ENCODE assay signal across 26 cellular contexts in the genomic region with DNA sequence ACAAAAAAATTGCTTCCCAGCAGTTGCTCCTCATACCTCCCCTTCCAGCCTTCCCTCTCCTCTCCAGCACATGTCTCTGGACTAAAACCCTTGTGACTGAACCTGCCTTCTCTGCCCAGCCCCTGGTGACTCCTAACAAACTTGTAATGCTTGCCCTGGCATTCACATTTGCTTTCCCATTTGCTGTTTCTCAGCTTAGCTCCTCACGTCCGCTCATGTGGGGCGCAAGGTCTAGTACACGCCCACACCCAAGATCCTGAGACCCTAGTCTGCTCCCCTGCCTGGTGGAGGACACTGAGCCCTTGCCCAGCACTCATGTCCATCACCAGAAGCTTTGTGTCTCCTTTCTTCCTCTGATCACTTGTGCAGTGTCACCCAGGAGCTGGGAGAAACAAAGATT. TPM values are rescaled to one million over a fixed set of nuclear protein-coding genes. Genes with fewer than 3 reads are reported as not detected.
DNase-seq lines count a peak whose midpoint lies in the region; ATAC-seq, FAIRE-seq and TF ChIP-seq lines count a peak whose summit lies in the region.
"Had no signal": no experiment of that assay in that cellular context is flagged by ENCODE, and none has a peak within 500 bp of the region (broad histone marks: within the 10 kb centered on the region; RNA-seq: fewer than 3 reads in every experiment).

No MANE protein-coding gene starts in this region.

- H3K4me2 ChIP-seq in neural progenitor cell, result no peak overlapping the region
- H3K4me2 ChIP-seq: A549; BLaER1 treated with 17β-estradiol and CSF1 and Interleukin-3, amounts not matched to agents 10 nM and 100 nM had no signal

- peaks cover 37% of the 10 kb centered on the region for H3K27me3 Mint-ChIP-seq in activated naive CD8-positive, alpha-beta T cell treated with anti-CD3 and anti-CD28 coated beads, Interleukin-2, amount 10 ng/mL, durations not matched to agents 7 days and 5 days
- H3K27me3 Mint-ChIP-seq in activated naive CD8-positive, alpha-beta T cell treated with anti-CD3 and anti-CD28 coated beads for 36 hours, result peaks cover 31% of the 10 kb centered on the region
- peaks cover 22% of the 10 kb centered on the region for H3K27me3 Mint-ChIP-seq in neural progenitor cell (ENCODE audit: insufficient read depth, low read depth)

- no peaks in the 10 kb centered on the region for H3K9me3 Mint-ChIP-seq in activated naive CD8-positive, alpha-beta T cell treated with anti-CD3 and anti-CD28 coated beads, Interleukin-2, amount 10 ng/mL, durations not matched to agents 7 days and 5 days
- H3K9me3 Mint-ChIP-seq in activated naive CD8-positive, alpha-beta T cell treated with anti-CD3 and anti-CD28 coated beads for 36 hours, result no peaks in the 10 kb centered on the region
- no peaks in the 10 kb centered on the region for H3K9me3 Mint-ChIP-seq in neural progenitor cell
- H3K9me3 Mint-ChIP-seq: CD4-positive, alpha-beta T cell; CD8-positive, alpha-beta memory T cell had no signal

- H3K27ac ChIP-seq in coronary artery (no peak overlapping the region), neural progenitor cell (no peak overlapping the region)
- H3K27ac ChIP-seq: A549; BLaER1 treated with 17β-estradiol and CSF1 and Interleukin-3, amounts not matched to agents 10 nM and 100 nM; GM23248 had no signal

- DNase-seq in activated naive CD8-positive, alpha-beta T cell treated with anti-CD3 and anti-CD28 coated beads, Interleukin-2, amount 10 ng/mL, durations not matched to agents 7 days and 5 days, result no peak
- no peak for DNase-seq in activated naive CD8-positive, alpha-beta T cell treated with anti-CD3 and anti-CD28 coated beads for 36 hours
- DNase-seq in coronary artery (ENCODE audit: low spot score) (peak; percentile 65), neural progenitor cell (ENCODE audit: low spot score) (no peak), D341Med (ENCODE audit: low spot score) (no peak), RCC 7860 (ENCODE audit: low spot score) (no peak)
- DNase-seq: 8988T; ACHN; AML-193; BE2C; CD4-positive, alpha-beta T cell; CD8-positive, alpha-beta memory T cell; DMS53; DMS79 treated with DMSO at 0.1 percent for 48 hours; GF-D8; GM23248; H7; HCEC 1CT had no signal

- TF ChIP-seq CTCF in coronary artery (IDR thresholded peaks at IDR 0.05) (no peak), neural progenitor cell (IDR thresholded peaks at IDR 0.05) (no peak)

- H3K36me3 ChIP-seq in neural progenitor cell, result no peaks in the 10 kb centered on the region
- H3K36me3 ChIP-seq: BE2C; BLaER1 treated with 17β-estradiol and CSF1 and Interleukin-3, amounts not matched to agents 10 nM and 100 nM had no signal

- H3K4me1 ChIP-seq in neural progenitor cell, result no peaks in the 10 kb centered on the region
- H3K4me1 ChIP-seq: A549, BE2C had no signal

- H2AFZ ChIP-seq in neural progenitor cell (replicated peaks), result no peak overlapping the region
- H2AFZ ChIP-seq: GM23248 had no signal

- no peak overlapping the region for H3K4me3 Mint-ChIP-seq in activated naive CD8-positive, alpha-beta T cell treated with anti-CD3 and anti-CD28 coated beads, Interleukin-2, amount 10 ng/mL, durations not matched to agents 7 days and 5 days
- no peak overlapping the region for H3K4me3 Mint-ChIP-seq in activated naive CD8-positive, alpha-beta T cell treated with anti-CD3 and anti-CD28 coated beads for 36 hours
- H3K4me3 Mint-ChIP-seq in neural progenitor cell, result peak overlapping the region; percentile 11
- H3K4me3 Mint-ChIP-seq: CD14-positive monocyte; CD4-positive, alpha-beta T cell; CD8-positive, alpha-beta memory T cell had no signal

- H3K4me3 ChIP-seq in coronary artery, result no peak overlapping the region
- no peak overlapping the region for H3K4me3 ChIP-seq in neural progenitor cell
- H3K4me3 ChIP-seq: A549; BLaER1 treated with 17β-estradiol and CSF1 and Interleukin-3, amounts not matched to agents 10 nM and 100 nM; GM23248 had no signal

- FAIRE-seq in RCC 7860 (lab: Jason Lieb, UNC), result no peak
- FAIRE-seq: A549, GM12891, GM18507, H1 had no signal

- peaks cover 6% of the 10 kb centered on the region for H3K4me1 Mint-ChIP-seq in activated naive CD8-positive, alpha-beta T cell treated with anti-CD3 and anti-CD28 coated beads, Interleukin-2, amount 10 ng/mL, durations not matched to agents 7 days and 5 days
- H3K4me1 Mint-ChIP-seq in activated naive CD8-positive, alpha-beta T cell treated with anti-CD3 and anti-CD28 coated beads for 36 hours, result peaks cover 2% of the 10 kb centered on the region
- peaks cover 12% of the 10 kb centered on the region for H3K4me1 Mint-ChIP-seq in neural progenitor cell

- H3K36me3 Mint-ChIP-seq in activated naive CD8-positive, alpha-beta T cell treated with anti-CD3 and anti-CD28 coated beads, Interleukin-2, amount 10 ng/mL, durations not matched to agents 7 days and 5 days, result no peaks in the 10 kb centered on the region
- H3K36me3 Mint-ChIP-seq in activated naive CD8-positive, alpha-beta T cell treated with anti-CD3 and anti-CD28 coated beads for 36 hours, result no peaks in the 10 kb centered on the region
- H3K36me3 Mint-ChIP-seq in neural progenitor cell, result no peaks in the 10 kb centered on the region
- H3K36me3 Mint-ChIP-seq: CD14-positive monocyte; CD8-positive, alpha-beta memory T cell had no signal

- no peak for ATAC-seq in activated naive CD8-positive, alpha-beta T cell treated with anti-CD3 and anti-CD28 coated beads, Interleukin-2, amount 10 ng/mL, durations not matched to agents 7 days and 5 days (ENCODE audit: low read depth)
- ATAC-seq: A549 had no signal

- H3F3A ChIP-seq in neural progenitor cell (ENCODE audit: low read depth), result peaks cover 11% of the 10 kb centered on the region

- POLR2A ChIA-PET in activated naive CD8-positive, alpha-beta T cell treated with anti-CD3 and anti-CD28 coated beads, Interleukin-2, amount 10 ng/mL, durations not matched to agents 7 days and 5 days (lab: Charles Lee), result no interaction called here

- H4K20me1 ChIP-seq in neural progenitor cell (ENCODE audit: low read depth), result no peaks in the 10 kb centered on the region
- H4K20me1 ChIP-seq: BLaER1 treated with 17β-estradiol and CSF1 and Interleukin-3, amounts not matched to agents 10 nM and 100 nM had no signal

- H3K27ac Mint-ChIP-seq in activated naive CD8-positive, alpha-beta T cell treated with anti-CD3 and anti-CD28 coated beads, Interleukin-2, amount 10 ng/mL, durations not matched to agents 7 days and 5 days, result peak overlapping the region; percentile 30
- H3K27ac Mint-ChIP-seq in activated naive CD8-positive, alpha-beta T cell treated with anti-CD3 and anti-CD28 coated beads for 36 hours, result no peak overlapping the region
- H3K27ac Mint-ChIP-seq in neural progenitor cell, result no peak overlapping the region
- H3K27ac Mint-ChIP-seq: CD4-positive, alpha-beta T cell had no signal

- H3K9me3 ChIP-seq in neural progenitor cell (ENCODE audit: low read depth), result no peaks in the 10 kb centered on the region
- H3K9me3 ChIP-seq: A549, BE2C had no signal

- peaks cover 28% of the 10 kb centered on the region for H3K27me3 ChIP-seq in neural progenitor cell

- no peak overlapping the region for H3K9ac ChIP-seq in neural progenitor cell
- H3K9ac ChIP-seq: BLaER1 treated with 17β-estradiol and CSF1 and Interleukin-3, amounts not matched to agents 10 nM and 100 nM; GM23248 had no signal

- H3K79me2 ChIP-seq in neural progenitor cell (ENCODE audit: low read depth), result no peaks in the 10 kb centered on the region

RNA-seq across cellular contexts. Expression of gene RBPJL, which starts 18.3 kb away (rescaled TPM):
- not detected for total RNA-seq in activated naive CD8-positive, alpha-beta T cell treated with anti-CD3 and anti-CD28 coated beads, Interleukin-2, amount 10 ng/mL, durations not matched to agents 7 days and 5 days
- total RNA-seq in activated naive CD8-positive, alpha-beta T cell treated with anti-CD3 and anti-CD28 coated beads for 36 hours, result not detected
- total RNA-seq in neural progenitor cell (ENCODE audit: low replicate concordance), result not detected in 2 replicates
- total RNA-seq: CD4-positive, alpha-beta T cell; CD8-positive, alpha-beta memory T cell; Daoy; G401; GM23248; H7 had no signal

RNA-seq across cellular contexts. Expression of gene MATN4, which starts 19.7 kb away (rescaled TPM):
- under 1 TPM; 0.14 to 0.30 TPM for total RNA-seq in activated naive CD8-positive, alpha-beta T cell treated with anti-CD3 and anti-CD28 coated beads, Interleukin-2, amount 10 ng/mL, durations not matched to agents 7 days and 5 days
- 1 to 10 TPM in 1 of 2 experiments, under 1 TPM in 1; 0.64 to 1.1 TPM for total RNA-seq in activated naive CD8-positive, alpha-beta T cell treated with anti-CD3 and anti-CD28 coated beads for 36 hours
- total RNA-seq in neural progenitor cell (ENCODE audit: low replicate concordance), result 0.06 TPM in 1 of 2 replicates, not detected in the other
- total RNA-seq: CD4-positive, alpha-beta T cell; Daoy; G401; GM23248 had no signal

RNA-seq across cellular contexts. Expression of gene SLPI, which starts 34.0 kb away (rescaled TPM):
- total RNA-seq in activated naive CD8-positive, alpha-beta T cell treated with anti-CD3 and anti-CD28 coated beads, Interleukin-2, amount 10 ng/mL, durations not matched to agents 7 days and 5 days, result not detected
- total RNA-seq in activated naive CD8-positive, alpha-beta T cell treated with anti-CD3 and anti-CD28 coated beads for 36 hours, result not detected
- not detected in 2 replicates for total RNA-seq in neural progenitor cell (ENCODE audit: low replicate concordance)
- total RNA-seq: CD4-positive, alpha-beta T cell; CD8-positive, alpha-beta memory T cell; Daoy; G401; H1; H7 had no signal

RNA-seq across cellular contexts. Expression of gene SDC4, which starts 59.8 kb away (rescaled TPM):
- 1 to 10 TPM; 7.0 to 7.1 TPM for total RNA-seq in activated naive CD8-positive, alpha-beta T cell treated with anti-CD3 and anti-CD28 coated beads, Interleukin-2, amount 10 ng/mL, durations not matched to agents 7 days and 5 days
- 10 to 100 TPM; 24.6 to 25.5 TPM for total RNA-seq in activated naive CD8-positive, alpha-beta T cell treated with anti-CD3 and anti-CD28 coated beads for 36 hours
- total RNA-seq in neural progenitor cell (ENCODE audit: low replicate concordance), result 19.3 and 27.6 TPM in 2 replicates
